In the genomic region with DNA sequence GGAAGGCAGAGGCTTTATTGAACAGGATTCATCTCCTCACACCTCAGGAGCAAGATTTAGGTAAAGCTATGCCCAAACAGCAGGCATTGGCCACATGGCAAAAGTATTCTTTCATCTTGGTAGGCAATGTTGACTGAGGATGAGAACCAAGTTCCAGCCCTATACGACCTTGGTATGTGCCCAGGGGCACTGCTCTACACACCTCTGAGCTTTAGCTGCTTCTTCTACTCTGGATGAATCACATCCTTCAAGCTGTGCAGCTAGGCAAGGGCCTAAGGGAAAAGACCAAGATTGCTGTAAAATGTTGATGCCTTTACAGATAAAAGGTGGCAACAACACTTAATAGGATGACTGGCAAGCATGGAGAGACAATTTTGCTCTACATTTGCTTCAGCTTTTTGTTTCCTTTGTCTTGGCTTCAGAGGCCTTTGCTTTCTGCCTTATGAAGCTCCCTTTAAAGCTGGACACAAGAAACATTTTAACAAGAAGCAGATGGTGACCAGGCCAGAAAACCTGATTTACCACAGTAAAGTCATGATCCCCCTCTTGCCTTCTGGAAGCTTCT, we compare ENCODE assay signal across 30 cellular contexts.
DNase-seq lines count a peak whose midpoint lies in the region; ATAC-seq and TF ChIP-seq lines count a peak whose summit lies in the region.
"Had no signal": no experiment of that assay in that cellular context is flagged by ENCODE, and none has a peak within 500 bp of the region (broad histone marks: within the 10 kb centered on the region; RNA-seq: fewer than 3 reads in every experiment).

No MANE protein-coding gene starts in this region.

- no peaks in the 10 kb centered on the region for H3K4me1 Mint-ChIP-seq in stimulated activated memory B cell treated with anti-CD40 and anti-IgM and Interleukin-4, amounts not matched to agents 10 μg/mL and 1 μg/mL and 100 μg/mL, for 72 hours
- H3K4me1 Mint-ChIP-seq in activated T-helper 2 cell treated with anti-CD3 and anti-CD28 coated beads, Interferon-gamma antibody, Interleukin-2, Interleukin-4, amounts not matched to agents 10 μg/mL and 5 μg/mL and 100 μg/mL, durations not matched to agents 14 hours and 24 hours and 36 hours (ENCODE audit: low read depth) = no peaks in the 10 kb centered on the region
- H3K4me1 Mint-ChIP-seq: activated CD4-positive, alpha-beta T cell treated with anti-CD3 and anti-CD28 coated beads, Interleukin-2, amount 10 ng/mL, durations not matched to agents 7 days and 5 days; brain; CD4-positive, CD25-positive, alpha-beta regulatory T cell; naive B cell had no signal

- no peak overlapping the region for H3K27ac ChIP-seq in Panc1 (ENCODE audit: low read length)
- H3K27ac ChIP-seq: 22Rv1, adrenal gland, gastrocnemius medialis, left lung, neutrophil, right lobe of liver, testis, uterus, WERI-Rb-1 had no signal

- CTCF ChIA-PET in Panc1 (lab: Charles Lee) = no interaction called here

- H3K27me3 Mint-ChIP-seq in stimulated activated memory B cell treated with anti-CD40 and anti-IgM and Interleukin-4, amounts not matched to agents 10 μg/mL and 1 μg/mL and 100 μg/mL, for 72 hours = no peaks in the 10 kb centered on the region
- no peaks in the 10 kb centered on the region for H3K27me3 Mint-ChIP-seq in activated T-helper 2 cell treated with anti-CD3 and anti-CD28 coated beads, Interferon-gamma antibody, Interleukin-2, Interleukin-4, amounts not matched to agents 10 μg/mL and 5 μg/mL and 100 μg/mL, durations not matched to agents 14 hours and 24 hours and 36 hours (ENCODE audit: low read depth)
- H3K27me3 Mint-ChIP-seq: activated CD4-positive, alpha-beta T cell treated with anti-CD3 and anti-CD28 coated beads, Interleukin-2, amount 10 ng/mL, durations not matched to agents 7 days and 5 days; CD4-positive, CD25-positive, alpha-beta regulatory T cell; naive B cell had no signal

- peaks cover 3% of the 10 kb centered on the region for H3K9me3 Mint-ChIP-seq in stimulated activated memory B cell treated with anti-CD40 and anti-IgM and Interleukin-4, amounts not matched to agents 10 μg/mL and 1 μg/mL and 100 μg/mL, for 72 hours
- no peaks in the 10 kb centered on the region for H3K9me3 Mint-ChIP-seq in activated T-helper 2 cell treated with anti-CD3 and anti-CD28 coated beads, Interferon-gamma antibody, Interleukin-2, Interleukin-4, amounts not matched to agents 10 μg/mL and 5 μg/mL and 100 μg/mL, durations not matched to agents 14 hours and 24 hours and 36 hours
- H3K9me3 Mint-ChIP-seq: activated CD4-positive, alpha-beta T cell treated with anti-CD3 and anti-CD28 coated beads, Interleukin-2, amount 10 ng/mL, durations not matched to agents 7 days and 5 days; activated T-cell treated with anti-CD3 and anti-CD28 coated beads, Interleukin-2, amount 50 U/mL, for 4 hours had no signal

- BruUV-seq in Panc1 (replicated peaks; lab: Mats Ljungman, UMichigan) = no TSS peak

- H3K36me3 ChIP-seq in Panc1 (ENCODE audit: control insufficient read depth, insufficient read depth, low read length) = no peaks in the 10 kb centered on the region
- H3K36me3 ChIP-seq: adrenal gland, gastrocnemius medialis, left lung, neutrophil, right lobe of liver, uterus, WERI-Rb-1 had no signal

- in situ Hi-C loops in Panc1 (cut with HindIII; ENCODE audit: low pct_unique_long_range_greater_than_20kb, low sequenced_read_pairs) = no loop called here

- no peaks in the 10 kb centered on the region; the same call in 1 of the 2 replicates for H3K9me3 ChIP-seq in Panc1 (ENCODE audit: control insufficient read depth, insufficient read depth, low read depth, low read length)
- H3K9me3 ChIP-seq: adrenal gland, gastrocnemius medialis, neutrophil, right lobe of liver, testis, uterus had no signal

- no peaks in the 10 kb centered on the region for H3K4me1 ChIP-seq in Panc1 (ENCODE audit: control insufficient read depth, insufficient read depth, low read length)
- H3K4me1 ChIP-seq: adrenal gland, gastrocnemius medialis, left lung, right lobe of liver, testis, uterus had no signal

- POLR2A ChIA-PET in Panc1 (lab: Charles Lee) = no interaction called here

- H3K4me3 ChIP-seq in Panc1 (ENCODE audit: low read depth in 2 of 2, low read length in 2 of 2) = no peak overlapping the region
- H3K4me3 ChIP-seq: adrenal gland, gastrocnemius medialis, left lung, right lobe of liver, testis, uterus had no signal

- H3K27ac Mint-ChIP-seq in stimulated activated memory B cell treated with anti-CD40 and anti-IgM and Interleukin-4, amounts not matched to agents 10 μg/mL and 1 μg/mL and 100 μg/mL, for 72 hours = no peak overlapping the region
- H3K27ac Mint-ChIP-seq in activated T-helper 2 cell treated with anti-CD3 and anti-CD28 coated beads, Interferon-gamma antibody, Interleukin-2, Interleukin-4, amounts not matched to agents 10 μg/mL and 5 μg/mL and 100 μg/mL, durations not matched to agents 14 hours and 24 hours and 36 hours = no peak overlapping the region
- H3K27ac Mint-ChIP-seq: activated CD4-positive, alpha-beta T cell treated with anti-CD3 and anti-CD28 coated beads, Interleukin-2, amount 10 ng/mL, durations not matched to agents 7 days and 5 days; brain; CD4-positive, CD25-positive, alpha-beta regulatory T cell had no signal

- H3K27me3 ChIP-seq in Panc1 (ENCODE audit: control insufficient read depth, insufficient read depth, low read length) = no peaks in the 10 kb centered on the region
- H3K27me3 ChIP-seq: adrenal gland, gastrocnemius medialis, left lung, neutrophil, right lobe of liver, testis, uterus had no signal

- H3K4me3 Mint-ChIP-seq in stimulated activated memory B cell treated with anti-CD40 and anti-IgM and Interleukin-4, amounts not matched to agents 10 μg/mL and 1 μg/mL and 100 μg/mL, for 72 hours = no peak overlapping the region
- H3K4me3 Mint-ChIP-seq in activated T-helper 2 cell treated with anti-CD3 and anti-CD28 coated beads, Interferon-gamma antibody, Interleukin-2, Interleukin-4, amounts not matched to agents 10 μg/mL and 5 μg/mL and 100 μg/mL, durations not matched to agents 14 hours and 24 hours and 36 hours (ENCODE audit: low read depth) = no peak overlapping the region
- H3K4me3 Mint-ChIP-seq: activated CD4-positive, alpha-beta T cell treated with anti-CD3 and anti-CD28 coated beads, Interleukin-2, amount 10 ng/mL, durations not matched to agents 7 days and 5 days; activated T-cell treated with anti-CD3 and anti-CD28 coated beads, Interleukin-2, amount 50 U/mL, for 4 hours; brain; CD4-positive, CD25-positive, alpha-beta regulatory T cell; naive B cell had no signal

- ATAC-seq in Panc1 = peak; percentile 65; the same call in 1 of the 2 replicates
- peak; percentile 38 for ATAC-seq in stimulated activated memory B cell treated with anti-CD40 and anti-IgM and Interleukin-4, amounts not matched to agents 10 μg/mL and 1 μg/mL and 100 μg/mL, for 72 hours
- ATAC-seq in HG03039 (IDR thresholded peaks at IDR 0.05; ENCODE audit: unreplicated experiment) = no peak
- ATAC-seq: activated T-cell treated with anti-CD3 and anti-CD28 coated beads, Interleukin-2, amount 50 U/mL, for 4 hours; gastrocnemius medialis; left lung; right lobe of liver; stimulated activated naive CD8-positive, alpha-beta T cell treated with anti-CD3 and anti-CD28 coated beads, Interleukin-15, Interleukin-2, amounts not matched to agents 100 U/mL and 50 U/mL, for 24 hours had no signal

- intact Hi-C loops in Panc1 (cut with micrococcal nuclease; ENCODE audit: unreplicated experiment) = no loop called here
- intact Hi-C loops in activated T-helper 2 cell treated with anti-CD3 and anti-CD28 coated beads, Interferon-gamma antibody, Interleukin-2, Interleukin-4, amounts not matched to agents 10 μg/mL and 5 μg/mL and 100 μg/mL, durations not matched to agents 14 hours and 24 hours and 36 hours (cut with micrococcal nuclease) = no loop called here

- no peaks in the 10 kb centered on the region for H3K36me3 Mint-ChIP-seq in stimulated activated memory B cell treated with anti-CD40 and anti-IgM and Interleukin-4, amounts not matched to agents 10 μg/mL and 1 μg/mL and 100 μg/mL, for 72 hours
- no peaks in the 10 kb centered on the region for H3K36me3 Mint-ChIP-seq in activated T-helper 2 cell treated with anti-CD3 and anti-CD28 coated beads, Interferon-gamma antibody, Interleukin-2, Interleukin-4, amounts not matched to agents 10 μg/mL and 5 μg/mL and 100 μg/mL, durations not matched to agents 14 hours and 24 hours and 36 hours (ENCODE audit: low read depth)
- H3K36me3 Mint-ChIP-seq: brain; CD4-positive, CD25-positive, alpha-beta regulatory T cell; naive B cell had no signal

- DNase-seq in SIG-M5 treated with dmso at 0.1 percent for 504 hours (lab: John Stamatoyannopoulos, UW; ENCODE audit: unreplicated experiment) = peak; percentile 4
- no peak for DNase-seq in SIG-M5 (lab: John Stamatoyannopoulos, UW)
- DNase-seq in Panc1 (ENCODE audit: low read depth, low spot score) = no peak
- DNase-seq in fibroblast of gingiva (ENCODE audit: low read depth) = peak; percentile 24
- DNase-seq in activated T-helper 2 cell treated with anti-CD3 and anti-CD28 coated beads, Interferon-gamma antibody, Interleukin-2, Interleukin-4, amounts not matched to agents 10 μg/mL and 5 μg/mL and 100 μg/mL, durations not matched to agents 14 hours and 24 hours and 36 hours (ENCODE audit: low spot score) = no peak
- DNase-seq in stimulated activated naive CD4-positive, alpha-beta T cell treated with Interleukin-2 at 50 U/mL for 16 hours (lab: John Stamatoyannopoulos, UW) = no peak
- DNase-seq: activated CD4-positive, alpha-beta T cell treated with anti-CD3 and anti-CD28 coated beads, Interleukin-2, amount 10 ng/mL, durations not matched to agents 7 days and 5 days; activated naive CD4-positive, alpha-beta T cell; activated T-cell treated with anti-CD3 and anti-CD28 coated beads, Interleukin-2, amount 50 U/mL, for 4 hours; adrenal gland; CD4-positive, CD25-positive, alpha-beta regulatory T cell; erythroblast; gastrocnemius medialis; hippocampal formation; left lung; naive B cell; NCI-H1105; NCI-H2029; NCI-H2227 treated with DMSO at 0.1 percent for 48 hours; NCI-H82; right lobe of liver; stimulated activated naive CD8-positive, alpha-beta T cell treated with anti-CD3 and anti-CD28 coated beads, Interleukin-15, Interleukin-2, amounts not matched to agents 100 U/mL and 50 U/mL, for 24 hours; testis; uterus; WERI-Rb-1 had no signal

- no peak for TF ChIP-seq CTCF in Panc1 (IDR thresholded peaks at IDR 0.05)

Comparison
In these comparisons a context has a peak if more than half of its experiments do, and no peak if none do; other contexts are left out.
1. DNase-seq: peak in SIG-M5 treated with dmso at 0.1 percent for 504 hours (single experiment) and fibroblast of gingiva (single experiment); none in SIG-M5 (single experiment), Panc1 (single experiment), activated T-helper 2 cell treated with anti-CD3 and anti-CD28 coated beads, Interferon-gamma antibody, Interleukin-2, Interleukin-4, amounts not matched to agents 10 μg/mL and 5 μg/mL and 100 μg/mL, durations not matched to agents 14 hours and 24 hours and 36 hours (single experiment) and stimulated activated naive CD4-positive, alpha-beta T cell treated with Interleukin-2 at 50 U/mL for 16 hours (single experiment).